ENCODE assay signal across 14 cellular contexts in genomic region chr1:227942021-227942715, GRCh38. TPM values are rescaled to one million over a fixed set of nuclear protein-coding genes. Genes with fewer than 3 reads are reported as not detected.
A peak's percentile ranks its signal among the peaks of the same experiment; 100 is the strongest.
DNase-seq lines count a peak whose midpoint lies in the region; ATAC-seq and TF ChIP-seq lines count a peak whose summit lies in the region.
"Had no signal": no experiment of that assay in that cellular context is flagged by ENCODE, and none has a peak within 500 bp of the region (broad histone marks: within the 10 kb centered on the region; RNA-seq: fewer than 3 reads in every experiment).

No MANE protein-coding gene starts in this region.

- H3K27ac Mint-ChIP-seq in activated naive CD4-positive, alpha-beta T cell treated with anti-CD3 and anti-CD28 coated beads, Interleukin-2, amount 10 ng/mL, durations not matched to agents 7 days and 5 days = no peak overlapping the region
- no peak overlapping the region for H3K27ac Mint-ChIP-seq in activated naive CD4-positive, alpha-beta T cell treated with anti-CD3 and anti-CD28 coated beads, Interleukin-2, amount 50 U/mL, for 72 hours
- H3K27ac Mint-ChIP-seq in brain = peak overlapping the region in 1 of 5 experiments; percentile 76
- H3K27ac Mint-ChIP-seq in natural killer cell = no peak overlapping the region
- no peak overlapping the region for H3K27ac Mint-ChIP-seq in type B pancreatic cell
- H3K27ac Mint-ChIP-seq: WTC11 had no signal

- intact Hi-C loops in natural killer cell (cut with micrococcal nuclease) = no loop called here

- peaks cover 45% of the 10 kb centered on the region for H3K27me3 Mint-ChIP-seq in activated naive CD4-positive, alpha-beta T cell treated with anti-CD3 and anti-CD28 coated beads, Interleukin-2, amount 10 ng/mL, durations not matched to agents 7 days and 5 days
- H3K27me3 Mint-ChIP-seq in brain (peaks cover 10% of the 10 kb centered on the region), natural killer cell (ENCODE audit: low read depth in 2 of 2) (peaks cover 14 to 36% of the 10 kb centered on the region in 2 donors), type B pancreatic cell (peaks cover 11% of the 10 kb centered on the region)

- peak; percentile 20 to 36 for TF ChIP-seq CTCF in brain (conservative IDR thresholded peaks at IDR 0.05)
- no peak for TF ChIP-seq CTCF in natural killer cell (IDR thresholded peaks at IDR 0.05)
- peak; percentile 38 for TF ChIP-seq CTCF in type B pancreatic cell (conservative IDR thresholded peaks at IDR 0.05)

- no peak for ATAC-seq in activated naive CD4-positive, alpha-beta T cell treated with anti-CD3 and anti-CD28 coated beads, Interleukin-2, amount 50 U/mL, for 72 hours
- no peak for ATAC-seq in natural killer cell
- no peak for ATAC-seq in GM19328 (IDR thresholded peaks at IDR 0.05; ENCODE audit: unreplicated experiment)
- ATAC-seq: effector memory CD8-positive, alpha-beta T cell had no signal

- CTCF ChIA-PET in activated naive CD4-positive, alpha-beta T cell treated with anti-CD3 and anti-CD28 coated beads, Interleukin-2, amount 10 ng/mL, durations not matched to agents 7 days and 5 days (lab: Charles Lee) = interaction anchor here (0.7 kb wide), 1 partner anchor 11 kb away, joined by 3 read pairs; no protein-coding TSS in a partner anchor

- no peaks in the 10 kb centered on the region for H3K9me3 Mint-ChIP-seq in activated naive CD4-positive, alpha-beta T cell treated with anti-CD3 and anti-CD28 coated beads, Interleukin-2, amount 10 ng/mL, durations not matched to agents 7 days and 5 days
- peaks cover 0 to under 1% of the 10 kb centered on the region in 2 donors for H3K9me3 Mint-ChIP-seq in activated naive CD4-positive, alpha-beta T cell treated with anti-CD3 and anti-CD28 coated beads, Interleukin-2, amount 50 U/mL, for 72 hours
- H3K9me3 Mint-ChIP-seq in brain = peaks cover 0 to 3% (median 0%) of the 10 kb centered on the region in 5 experiments
- no peaks in the 10 kb centered on the region for H3K9me3 Mint-ChIP-seq in natural killer cell
- H3K9me3 Mint-ChIP-seq in type B pancreatic cell = no peaks in the 10 kb centered on the region
- H3K9me3 Mint-ChIP-seq: effector memory CD8-positive, alpha-beta T cell; WTC11 had no signal

- DNase-seq in activated naive CD4-positive, alpha-beta T cell treated with anti-CD3 and anti-CD28 coated beads, Interleukin-2, amount 10 ng/mL, durations not matched to agents 7 days and 5 days = peak; percentile 19
- DNase-seq in activated naive CD4-positive, alpha-beta T cell treated with anti-CD3 and anti-CD28 coated beads, Interleukin-2, amount 50 U/mL, for 72 hours (ENCODE audit: low spot score in 2 of 2) = no peak
- DNase-seq in natural killer cell = peak; percentile 15
- peak; percentile 66 for DNase-seq in type B pancreatic cell (ENCODE audit: extremely low spot score, unreplicated experiment)
- DNase-seq in stimulated activated CD8-positive, alpha-beta memory T cell treated with anti-CD3 and anti-CD28 coated beads, Interleukin-4, amount 100 ng/mL, for 48 hours = no peak
- no peak for DNase-seq in activated CD4-positive, CD25-positive, alpha-beta regulatory T cell (lab: John Stamatoyannopoulos, UW)
- DNase-seq: AML-193; effector memory CD8-positive, alpha-beta T cell; NCI-H187; RPMI8226; stimulated activated naive CD4-positive, alpha-beta T cell had no signal

- H3K4me1 Mint-ChIP-seq in activated naive CD4-positive, alpha-beta T cell treated with anti-CD3 and anti-CD28 coated beads, Interleukin-2, amount 10 ng/mL, durations not matched to agents 7 days and 5 days = peaks cover 9% of the 10 kb centered on the region
- H3K4me1 Mint-ChIP-seq in brain (peaks cover 31% of the 10 kb centered on the region), natural killer cell (peaks cover 8 to 13% of the 10 kb centered on the region in 2 donors), type B pancreatic cell (ENCODE audit: unreplicated experiment) (peaks cover 9% of the 10 kb centered on the region)

- no peaks in the 10 kb centered on the region for H3K36me3 Mint-ChIP-seq in activated naive CD4-positive, alpha-beta T cell treated with anti-CD3 and anti-CD28 coated beads, Interleukin-2, amount 10 ng/mL, durations not matched to agents 7 days and 5 days
- H3K36me3 Mint-ChIP-seq in activated naive CD4-positive, alpha-beta T cell treated with anti-CD3 and anti-CD28 coated beads, Interleukin-2, amount 50 U/mL, for 72 hours = peaks cover 0 to under 1% of the 10 kb centered on the region in 2 donors
- H3K36me3 Mint-ChIP-seq in brain (peaks cover under 1% of the 10 kb centered on the region), natural killer cell (no peaks in the 10 kb centered on the region), type B pancreatic cell (peaks cover 6% of the 10 kb centered on the region)
- H3K36me3 Mint-ChIP-seq: WTC11 had no signal

- no peak overlapping the region for H3K4me3 Mint-ChIP-seq in activated naive CD4-positive, alpha-beta T cell treated with anti-CD3 and anti-CD28 coated beads, Interleukin-2, amount 10 ng/mL, durations not matched to agents 7 days and 5 days
- H3K4me3 Mint-ChIP-seq in brain (no peak overlapping the region), natural killer cell (no peak overlapping the region), type B pancreatic cell (no peak overlapping the region)
- H3K4me3 Mint-ChIP-seq: effector memory CD8-positive, alpha-beta T cell; WTC11 had no signal

RNA-seq across cellular contexts. Expression of gene WNT9A, which starts 5.6 kb away (rescaled TPM):
- not detected for total RNA-seq in activated naive CD4-positive, alpha-beta T cell treated with anti-CD3 and anti-CD28 coated beads, Interleukin-2, amount 50 U/mL, for 72 hours
- polyA plus RNA-seq in brain (ENCODE audit: insufficient read depth, low read depth, low replicate concordance) = 3.4 TPM
- total RNA-seq in natural killer cell (not detected), type B pancreatic cell (ENCODE audit: low replicate concordance) (3.0 and 4.3 TPM in 2 replicates)

Comparison
In these comparisons a context has a peak if more than half of its experiments do, and no peak if none do; other contexts are left out.
1. DNase-seq: peak in activated naive CD4-positive, alpha-beta T cell treated with anti-CD3 and anti-CD28 coated beads, Interleukin-2, amount 10 ng/mL, durations not matched to agents 7 days and 5 days (single experiment), natural killer cell (single experiment) and type B pancreatic cell (single experiment); none in activated naive CD4-positive, alpha-beta T cell treated with anti-CD3 and anti-CD28 coated beads, Interleukin-2, amount 50 U/mL, for 72 hours (0 of 2), stimulated activated CD8-positive, alpha-beta memory T cell treated with anti-CD3 and anti-CD28 coated beads, Interleukin-4, amount 100 ng/mL, for 48 hours (single experiment) and activated CD4-positive, CD25-positive, alpha-beta regulatory T cell (0 of 4).